ENCODE assay signal across 1 cellular context in the genomic region with DNA sequence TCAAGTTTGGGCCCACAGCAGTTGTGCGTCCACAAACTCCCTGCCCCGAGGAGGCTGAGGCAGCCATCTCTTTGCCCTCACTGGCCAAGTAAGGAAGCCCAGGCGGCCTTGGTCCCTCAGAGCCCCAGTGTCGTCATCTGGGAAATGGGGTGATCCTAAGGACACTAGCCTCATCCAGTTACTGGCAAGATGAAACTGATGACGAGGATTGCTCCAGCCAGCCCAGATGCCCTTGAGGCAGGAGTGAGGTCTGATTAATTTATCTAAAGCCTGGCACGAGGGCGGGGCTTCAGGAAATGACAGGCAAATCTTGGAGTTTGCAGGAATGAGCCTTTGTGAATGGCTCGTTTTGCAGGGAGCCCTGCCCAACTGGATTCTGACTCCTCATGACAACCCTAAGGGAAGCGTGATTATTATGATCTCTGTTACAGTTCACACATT.
TF ChIP-seq lines count a peak whose summit lies in the region.

No MANE protein-coding gene starts in this region.

TF ChIP-seq in GM12878, 131 proteins besides CTCF, POLR2A, EP300 and RAD21:
- TF ChIP-seq PRDM15 (CRISPR knock-in tag; IDR thresholded peaks at IDR 0.05) (no peak), BHLHE40 (IDR thresholded peaks at IDR 0.05; ENCODE audit: borderline replicate concordance in 1 of 2, low read depth in 2 of 2, low read length in 1 of 2) (no peak), WRNIP1 (IDR thresholded peaks at IDR 0.05; ENCODE audit: borderline replicate concordance, low read depth, low read length) (no peak), MLLT1 (IDR thresholded peaks at IDR 0.05) (no peak), BACH1 (IDR thresholded peaks at IDR 0.05; ENCODE audit: borderline replicate concordance) (no peak), NFXL1 (IDR thresholded peaks at IDR 0.05; ENCODE audit: borderline replicate concordance) (no peak), YY1 (IDR thresholded peaks at IDR 0.05; ENCODE audit: low read depth, low read length) (no peak), TCF7 (IDR thresholded peaks at IDR 0.05; ENCODE audit: borderline replicate concordance) (no peak), NKRF (conservative IDR thresholded peaks at IDR 0.05) (no peak), NR2F1 (conservative IDR thresholded peaks at IDR 0.05) (no peak), FOXK2 (IDR thresholded peaks at IDR 0.05) (no peak), KLF5 (IDR thresholded peaks at IDR 0.05; ENCODE audit: partially characterized antibody) (no peak), CHD2 (IDR thresholded peaks at IDR 0.05; ENCODE audit: borderline replicate concordance, low read depth, low read length) (no peak), TCF12 (IDR thresholded peaks at IDR 0.05; ENCODE audit: low read depth, low read length) (no peak), SMAD5 (IDR thresholded peaks at IDR 0.05; ENCODE audit: low read depth) (no peak), NFYA (IDR thresholded peaks at IDR 0.05; ENCODE audit: borderline replicate concordance, low read depth, low read length) (no peak), RBBP5 (conservative IDR thresholded peaks at IDR 0.05) (no peak)
- TF ChIP-seq, protein P1, sequence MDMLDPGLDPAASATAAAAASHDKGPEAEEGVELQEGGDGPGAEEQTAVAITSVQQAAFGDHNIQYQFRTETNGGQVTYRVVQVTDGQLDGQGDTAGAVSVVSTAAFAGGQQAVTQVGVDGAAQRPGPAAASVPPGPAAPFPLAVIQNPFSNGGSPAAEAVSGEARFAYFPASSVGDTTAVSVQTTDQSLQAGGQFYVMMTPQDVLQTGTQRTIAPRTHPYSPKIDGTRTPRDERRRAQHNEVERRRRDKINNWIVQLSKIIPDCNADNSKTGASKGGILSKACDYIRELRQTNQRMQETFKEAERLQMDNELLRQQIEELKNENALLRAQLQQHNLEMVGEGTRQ (IDR thresholded peaks at IDR 0.05; ENCODE audit: borderline replicate concordance, low read depth, low read length) = no peak
TF ChIP-seq in GM12878: peak in this region for 0.
